12 cellular contexts compared by ENCODE assay signal in the genomic region with DNA sequence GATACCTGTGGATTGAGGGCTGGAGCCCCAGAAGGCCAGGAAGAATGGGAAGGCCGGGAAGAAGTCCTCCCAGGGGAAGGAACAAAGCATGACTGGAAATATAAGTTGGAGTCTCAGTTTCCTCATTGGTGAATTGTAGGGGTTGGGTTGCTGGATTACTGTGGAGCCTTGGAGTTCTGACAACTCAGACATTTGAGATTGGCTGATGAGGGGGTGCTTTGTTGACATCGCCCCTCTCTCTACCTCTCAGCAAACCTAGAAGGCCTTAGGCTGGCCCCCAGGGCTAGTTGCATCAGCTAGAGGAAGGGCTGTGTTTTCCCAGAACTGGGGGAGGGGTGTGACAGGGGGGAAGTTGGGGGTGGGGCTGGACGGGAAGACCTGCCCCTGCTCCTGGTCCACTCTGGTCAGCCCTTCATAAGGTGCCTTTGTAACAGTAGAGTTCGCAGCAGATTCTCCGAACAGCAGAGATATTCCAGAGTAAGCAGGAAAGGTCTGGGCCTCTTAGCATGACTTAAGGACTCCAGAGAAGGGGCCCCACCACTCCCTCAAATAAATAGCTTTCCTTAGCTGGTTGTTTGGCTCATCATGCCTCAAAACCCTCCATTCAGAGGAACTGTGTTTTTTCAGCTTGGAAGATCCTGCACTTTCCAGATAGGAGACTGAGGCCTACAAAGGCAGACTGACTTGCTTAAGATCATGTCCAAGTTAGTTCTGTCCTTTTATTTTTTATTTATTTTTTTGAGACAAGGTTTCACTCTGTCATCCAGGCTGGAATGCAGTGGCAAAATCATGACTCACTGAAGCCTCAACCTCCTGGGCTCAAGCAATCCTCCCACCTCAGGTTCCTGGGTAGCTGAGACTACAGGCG. TPM values are rescaled to one million over a fixed set of nuclear protein-coding genes. Genes with fewer than 3 reads are reported as not detected.
DNase-seq lines count a peak whose midpoint lies in the region; ATAC-seq and TF ChIP-seq lines count a peak whose summit lies in the region.
"Had no signal": no experiment of that assay in that cellular context is flagged by ENCODE, and none has a peak within 500 bp of the region (broad histone marks: within the 10 kb centered on the region; RNA-seq: fewer than 3 reads in every experiment).

No MANE protein-coding gene starts in this region.

- no peak overlapping the region for H3K4me3 Mint-ChIP-seq in endodermal cell
- H3K4me3 Mint-ChIP-seq: activated naive CD8-positive, alpha-beta T cell had no signal

- H3K36me3 ChIP-seq in endodermal cell (ENCODE audit: control insufficient read depth, insufficient read depth, low read length) (no peaks in the 10 kb centered on the region), gastrocnemius medialis (no peaks in the 10 kb centered on the region)
- H3K36me3 ChIP-seq: neutrophil had no signal

- TF ChIP-seq CTCF in endodermal cell (conservative IDR thresholded peaks at IDR 0.05) (no peak), omental fat pad (IDR thresholded peaks at IDR 0.05) (no peak), gastrocnemius medialis (IDR thresholded peaks at IDR 0.05 in 4 of 5, conservative IDR thresholded peaks at IDR 0.05 in 1 of 5) (no peak)

- H3K27ac ChIP-seq in endodermal cell (ENCODE audit: low read depth, low read length) (no peak overlapping the region), gastrocnemius medialis (no peak overlapping the region)
- H3K27ac ChIP-seq: neutrophil had no signal

- no peaks in the 10 kb centered on the region for H3K9me3 ChIP-seq in endodermal cell (ENCODE audit: control insufficient read depth, low read length)
- no peaks in the 10 kb centered on the region for H3K9me3 ChIP-seq in gastrocnemius medialis
- H3K9me3 ChIP-seq: neutrophil had no signal

- H3K36me3 Mint-ChIP-seq in endodermal cell (ENCODE audit: low read depth): no peaks in the 10 kb centered on the region
- H3K36me3 Mint-ChIP-seq: activated naive CD8-positive, alpha-beta T cell had no signal

- peak overlapping the region; percentile 84 for H3K27ac Mint-ChIP-seq in endodermal cell
- H3K27ac Mint-ChIP-seq: activated naive CD8-positive, alpha-beta T cell had no signal

- H3K9ac ChIP-seq in endodermal cell (ENCODE audit: extremely low read depth, low read length, poor library complexity, severe bottlenecking): no peak overlapping the region

- H3K4me1 ChIP-seq in endodermal cell (ENCODE audit: control insufficient read depth, insufficient read depth, low read length) (no peaks in the 10 kb centered on the region), gastrocnemius medialis (peaks cover 0 to 4% of the 10 kb centered on the region in 2 donors)

- no peaks in the 10 kb centered on the region for H3K27me3 Mint-ChIP-seq in endodermal cell (ENCODE audit: insufficient read depth)
- H3K27me3 Mint-ChIP-seq: activated naive CD8-positive, alpha-beta T cell had no signal

- no peak for TF ChIP-seq POLR2A in gastrocnemius medialis (IDR thresholded peaks at IDR 0.05)

- H3K4me1 Mint-ChIP-seq in endodermal cell: peaks cover 11% of the 10 kb centered on the region

- H3K27me3 ChIP-seq in endodermal cell (ENCODE audit: control insufficient read depth, insufficient read depth, low read length, poor library complexity, severe bottlenecking): no peaks in the 10 kb centered on the region
- H3K27me3 ChIP-seq in gastrocnemius medialis: no peaks in the 10 kb centered on the region
- H3K27me3 ChIP-seq: neutrophil had no signal

- no peaks in the 10 kb centered on the region for H3K9me3 Mint-ChIP-seq in endodermal cell

- ATAC-seq in omental fat pad (ENCODE audit: low FRiP score): peak; percentile 54
- no peak for ATAC-seq in gastrocnemius medialis

- 68 to 90% methylated on average over 3 to 4 of the region's 6 CpGs for WGBS in endodermal cell (ENCODE audit: insufficient coverage in 1 of 2, insufficient read length in 1 of 2), 2 experiments

- intact Hi-C loops in gastrocnemius medialis (cut with DNase I; ENCODE audit: low total_unique reads): no loop called here

- DNase-seq in GM03348 (ENCODE audit: low spot score) (peak; percentile 46), endodermal cell (peak; percentile 73), omental fat pad (ENCODE audit: low spot score) (no peak), gastrocnemius medialis (no peak), mesenteric fat pad (ENCODE audit: low spot score) (no peak), DMS153 treated with DMSO at 0.1 percent for 48 hours (lab: John Stamatoyannopoulos, UW; ENCODE audit: unreplicated experiment) (no peak), COLO668 (lab: John Stamatoyannopoulos, UW; ENCODE audit: unreplicated experiment) (no peak)

- in situ Hi-C loops in gastrocnemius medialis (cut with MboI; ENCODE audit: low sequenced_read_pairs in 4 of 4): no loop called here

- H3K4me3 ChIP-seq in endodermal cell (ENCODE audit: low read length) (no peak overlapping the region), gastrocnemius medialis (no peak overlapping the region)

TF ChIP-seq in PFSK-1, 5 proteins besides CTCF, POLR2A, EP300 and RAD21:
- peak; percentile 33; the same call in 1 of the 2 replicates for TF ChIP-seq TAF1 (IDR thresholded peaks at IDR 0.05; ENCODE audit: borderline replicate concordance, insufficient read depth, low read length)
- TF ChIP-seq, protein P1, sequence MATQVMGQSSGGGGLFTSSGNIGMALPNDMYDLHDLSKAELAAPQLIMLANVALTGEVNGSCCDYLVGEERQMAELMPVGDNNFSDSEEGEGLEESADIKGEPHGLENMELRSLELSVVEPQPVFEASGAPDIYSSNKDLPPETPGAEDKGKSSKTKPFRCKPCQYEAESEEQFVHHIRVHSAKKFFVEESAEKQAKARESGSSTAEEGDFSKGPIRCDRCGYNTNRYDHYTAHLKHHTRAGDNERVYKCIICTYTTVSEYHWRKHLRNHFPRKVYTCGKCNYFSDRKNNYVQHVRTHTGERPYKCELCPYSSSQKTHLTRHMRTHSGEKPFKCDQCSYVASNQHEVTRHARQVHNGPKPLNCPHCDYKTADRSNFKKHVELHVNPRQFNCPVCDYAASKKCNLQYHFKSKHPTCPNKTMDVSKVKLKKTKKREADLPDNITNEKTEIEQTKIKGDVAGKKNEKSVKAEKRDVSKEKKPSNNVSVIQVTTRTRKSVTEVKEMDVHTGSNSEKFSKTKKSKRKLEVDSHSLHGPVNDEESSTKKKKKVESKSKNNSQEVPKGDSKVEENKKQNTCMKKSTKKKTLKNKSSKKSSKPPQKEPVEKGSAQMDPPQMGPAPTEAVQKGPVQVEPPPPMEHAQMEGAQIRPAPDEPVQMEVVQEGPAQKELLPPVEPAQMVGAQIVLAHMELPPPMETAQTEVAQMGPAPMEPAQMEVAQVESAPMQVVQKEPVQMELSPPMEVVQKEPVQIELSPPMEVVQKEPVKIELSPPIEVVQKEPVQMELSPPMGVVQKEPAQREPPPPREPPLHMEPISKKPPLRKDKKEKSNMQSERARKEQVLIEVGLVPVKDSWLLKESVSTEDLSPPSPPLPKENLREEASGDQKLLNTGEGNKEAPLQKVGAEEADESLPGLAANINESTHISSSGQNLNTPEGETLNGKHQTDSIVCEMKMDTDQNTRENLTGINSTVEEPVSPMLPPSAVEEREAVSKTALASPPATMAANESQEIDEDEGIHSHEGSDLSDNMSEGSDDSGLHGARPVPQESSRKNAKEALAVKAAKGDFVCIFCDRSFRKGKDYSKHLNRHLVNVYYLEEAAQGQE (IDR thresholded peaks at IDR 0.05; ENCODE audit: insufficient read depth in 1 of 2, low read depth in 2 of 2, low read length in 2 of 2): no peak
- peak; percentile 42 for TF ChIP-seq FOXP2 (optimal IDR thresholded peaks at IDR 0.05; ENCODE audit: borderline replicate concordance, extremely low read depth, extremely low read length, insufficient read depth)
- TF ChIP-seq POLR2AphosphoS5 (IDR thresholded peaks at IDR 0.05; ENCODE audit: low read depth, low read length): peak; percentile 58
- no peak for TF ChIP-seq SIN3A (IDR thresholded peaks at IDR 0.05; ENCODE audit: borderline replicate concordance, insufficient read depth, low read length)

RNA-seq across cellular contexts. Expression of a gene that starts 12.5 kb away (rescaled TPM):
- not detected for polyA plus RNA-seq in PFSK-1 (2012; ENCODE audit: insufficient read length, low read depth)
- total RNA-seq in endodermal cell (not detected), omental fat pad (100 to 1,000 TPM in 1 of 4 donors, 10 to 100 TPM in 3; 12.7 to 119 (median 15.6) TPM), gastrocnemius medialis (10 to 100 TPM in 2 of 4 donors, under 1 TPM in 1, not detected in 1; 0.67 to 31.3 (median 14.0) TPM), mesenteric fat pad (9.2 TPM)
- polyA plus RNA-seq in endodermal cell (2013, experiment 1 of 2): not detected
- not detected for polyA plus RNA-seq in endodermal cell (2013, experiment 2 of 2)
- total RNA-seq: glomerular endothelial cell, NCI-H460 had no signal

RNA-seq across cellular contexts. Expression of a gene that starts 28.1 kb away (rescaled TPM):
- 0.31 TPM for polyA plus RNA-seq in PFSK-1 (2012; ENCODE audit: insufficient read length, low read depth)
- total RNA-seq in endodermal cell (10 to 100 TPM in 1 of 2 donors, 1 to 10 TPM in 1; 8.6 to 12.8 TPM), omental fat pad (1 to 10 TPM; 3.5 to 8.4 (median 6.2) TPM), gastrocnemius medialis (under 1 TPM in 2 of 4 donors, not detected in 2; 0.25 to 0.38 TPM), mesenteric fat pad (1.4 TPM)
- polyA plus RNA-seq in endodermal cell (2013, experiment 1 of 2): 4.2 TPM
- 2.6 TPM for polyA plus RNA-seq in endodermal cell (2013, experiment 2 of 2)

RNA-seq across cellular contexts. Expression of a gene that starts 28.5 kb away (rescaled TPM):
- polyA plus RNA-seq in PFSK-1 (2012; ENCODE audit: insufficient read length, low read depth): 166 TPM
- total RNA-seq in endodermal cell (100 to 1,000 TPM; 255 to 275 TPM), omental fat pad (100 to 1,000 TPM in 1 of 4 donors, 10 to 100 TPM in 3; 57.8 to 136 (median 75.5) TPM), gastrocnemius medialis (100 to 1,000 TPM in 3 of 4 donors, 10 to 100 TPM in 1; 83.7 to 207 (median 156) TPM), mesenteric fat pad (276 TPM)
- polyA plus RNA-seq in endodermal cell (2013, experiment 1 of 2): 153 TPM
- polyA plus RNA-seq in endodermal cell (2013, experiment 2 of 2): 147 TPM

RNA-seq across cellular contexts. Expression of a gene that starts 56.7 kb away (rescaled TPM):
- polyA plus RNA-seq in PFSK-1 (2012; ENCODE audit: insufficient read length, low read depth): 46.9 TPM
- 10 to 100 TPM; 37.2 to 42.0 TPM for total RNA-seq in endodermal cell
- polyA plus RNA-seq in endodermal cell (2013, experiment 1 of 2): 38.8 TPM
- polyA plus RNA-seq in endodermal cell (2013, experiment 2 of 2): 38.8 TPM
- 10 to 100 TPM; 22.5 to 43.2 (median 28.7) TPM for total RNA-seq in omental fat pad
- total RNA-seq in gastrocnemius medialis: 10 to 100 TPM in 3 of 4 donors, 1 to 10 TPM in 1; 10.0 to 13.8 (median 11.9) TPM
- 32.3 TPM for total RNA-seq in mesenteric fat pad

Comparison
In these comparisons a context has a peak if more than half of its experiments do, and no peak if none do; other contexts are left out.
1. DNase-seq: peak in GM03348 (single experiment) and endodermal cell (single experiment); none in omental fat pad (single experiment), gastrocnemius medialis (0 of 2), mesenteric fat pad (single experiment), DMS153 treated with DMSO at 0.1 percent for 48 hours (single experiment) and COLO668 (single experiment).